8 cellular contexts compared by ENCODE assay signal in genomic region chr21:44816761-44817505, GRCh38. TPM values are rescaled to one million over a fixed set of nuclear protein-coding genes. Genes with fewer than 3 reads are reported as not detected.
DNase-seq lines count a peak whose midpoint lies in the region; ATAC-seq and TF ChIP-seq lines count a peak whose summit lies in the region.

No MANE protein-coding gene starts in this region.

- in situ Hi-C loops in GM23248 (cut with MboI), result no loop called here

- WGBS in GM23248 (ENCODE audit: low coverage in 1 of 2, low lambda C conversion rate in 2 of 2, missing lambda C conversion rate in 2 of 2), 2 experiments, result 37 to 50% methylated on average over 15 to 57 of the region's 57 CpGs
- 58% methylated on average over 57 of the region's 57 CpGs for WGBS in right cardiac atrium

- no peak for TF ChIP-seq CTCF in GM10266 (IDR thresholded peaks at IDR 0.05; ENCODE audit: control insufficient read depth, insufficient read depth, low read depth, missing control alignments)

- no peak overlapping the region for H2AFZ ChIP-seq in GM23248

- peak overlapping the region; percentile 72 for H3K4me3 Mint-ChIP-seq in activated CD4-positive, alpha-beta memory T cell treated with anti-CD3 and anti-CD28 coated beads for 36 hours
- peak overlapping the region; percentile 78 for H3K4me3 Mint-ChIP-seq in stimulated activated effector memory CD8-positive, alpha-beta T cell treated with anti-CD3 and anti-CD28 coated beads, Interleukin-12 subunit alpha, Interleukin-12 subunit beta, amount 100 ng/mL, for 72 hours

- no peaks in the 10 kb centered on the region for H3K9me2 ChIP-seq in GM23248 (ENCODE audit: insufficient read depth)

- H3K27ac ChIP-seq in GM23248 (no peak overlapping the region), right cardiac atrium (ENCODE audit: low read length) (no peak overlapping the region)

- CTCF ChIA-PET in activated CD4-positive, alpha-beta memory T cell treated with anti-CD3 and anti-CD28 coated beads for 36 hours (lab: Charles Lee), result interaction anchor here (0.6 to 1.0 kb wide), 4 partner anchors 16 to 115 kb away, joined by 3 to 11 read pairs (median 4); partner anchors contain the start of gene UBE2G2

- peak overlapping the region; percentile 33 for H3K27ac Mint-ChIP-seq in activated CD4-positive, alpha-beta memory T cell treated with anti-CD3 and anti-CD28 coated beads for 36 hours
- peak overlapping the region; percentile 75 for H3K27ac Mint-ChIP-seq in stimulated activated effector memory CD8-positive, alpha-beta T cell treated with anti-CD3 and anti-CD28 coated beads, Interleukin-12 subunit alpha, Interleukin-12 subunit beta, amount 100 ng/mL, for 72 hours

- ATAC-seq in right cardiac atrium, result peak; percentile 4 to 28
- no peak for ATAC-seq in stimulated activated effector memory CD8-positive, alpha-beta T cell treated with anti-CD3 and anti-CD28 coated beads, Interleukin-12 subunit alpha, Interleukin-12 subunit beta, amount 100 ng/mL, for 72 hours
- no peak for ATAC-seq in HG03439 (IDR thresholded peaks at IDR 0.05; ENCODE audit: unreplicated experiment)

- no peaks in the 10 kb centered on the region for H3K27me3 Mint-ChIP-seq in activated CD4-positive, alpha-beta memory T cell treated with anti-CD3 and anti-CD28 coated beads for 36 hours

- peaks cover 11% of the 10 kb centered on the region for H3K4me1 Mint-ChIP-seq in activated CD4-positive, alpha-beta memory T cell treated with anti-CD3 and anti-CD28 coated beads for 36 hours (ENCODE audit: low read depth)
- H3K4me1 Mint-ChIP-seq in stimulated activated effector memory CD8-positive, alpha-beta T cell treated with anti-CD3 and anti-CD28 coated beads, Interleukin-12 subunit alpha, Interleukin-12 subunit beta, amount 100 ng/mL, for 72 hours, result peaks cover 16% of the 10 kb centered on the region

- POLR2A ChIA-PET in activated CD4-positive, alpha-beta memory T cell treated with anti-CD3 and anti-CD28 coated beads for 36 hours (lab: Charles Lee), result interaction anchor here (0.6 to 1.1 kb wide), 2 partner anchors 16 to 57 kb away, joined by 6 to 9 read pairs; partner anchors contain the start of genes PTTG1IP and UBE2G2

- H3K27me3 ChIP-seq in GM23248 (replicated peaks; ENCODE audit: insufficient read depth), result no peaks in the 10 kb centered on the region
- H3K27me3 ChIP-seq in right cardiac atrium (ENCODE audit: control insufficient read depth, insufficient read depth), result no peaks in the 10 kb centered on the region

- no peaks in the 10 kb centered on the region for H3K36me3 ChIP-seq in GM23248 (ENCODE audit: low read depth)

- H3K4me3 ChIP-seq in GM23248, result peak overlapping the region; percentile 82
- peak overlapping the region; percentile 66 for H3K4me3 ChIP-seq in right cardiac atrium (ENCODE audit: low read length)

- H4K20me1 ChIP-seq in GM23248 (ENCODE audit: insufficient read depth), result 0 out of 2 replicates have a peak, but pooled peaks cover 4% of the 10 kb centered on the region

- peak overlapping the region; percentile 74 for H3K9ac ChIP-seq in GM23248

- H3K9me3 Mint-ChIP-seq in activated CD4-positive, alpha-beta memory T cell treated with anti-CD3 and anti-CD28 coated beads for 36 hours, result peaks cover 11% of the 10 kb centered on the region
- H3K9me3 Mint-ChIP-seq in stimulated activated effector memory CD8-positive, alpha-beta T cell treated with anti-CD3 and anti-CD28 coated beads, Interleukin-12 subunit alpha, Interleukin-12 subunit beta, amount 100 ng/mL, for 72 hours, result no peaks in the 10 kb centered on the region

- peak overlapping the region; percentile 84 for H3K4me2 ChIP-seq in GM23248 (ENCODE audit: unreplicated experiment)

- H3K4me1 ChIP-seq in GM23248 (ENCODE audit: insufficient read depth), result peaks cover 16% of the 10 kb centered on the region
- peaks cover 9% of the 10 kb centered on the region for H3K4me1 ChIP-seq in right cardiac atrium (ENCODE audit: control insufficient read depth, insufficient read depth, low read length)

- peaks cover 55% of the 10 kb centered on the region for H3K79me2 ChIP-seq in GM23248 (ENCODE audit: insufficient read depth)

- peaks cover 3% of the 10 kb centered on the region for H3K36me3 Mint-ChIP-seq in activated CD4-positive, alpha-beta memory T cell treated with anti-CD3 and anti-CD28 coated beads for 36 hours
- peaks cover 30% of the 10 kb centered on the region for H3K36me3 Mint-ChIP-seq in stimulated activated effector memory CD8-positive, alpha-beta T cell treated with anti-CD3 and anti-CD28 coated beads, Interleukin-12 subunit alpha, Interleukin-12 subunit beta, amount 100 ng/mL, for 72 hours

- no peaks in the 10 kb centered on the region for H3K9me3 ChIP-seq in GM23248 (ENCODE audit: low read depth)
- H3K9me3 ChIP-seq in right cardiac atrium (ENCODE audit: control insufficient read depth, low read length), result no peaks in the 10 kb centered on the region

- DNase-seq in GM23248 (no peak), right cardiac atrium (peak; percentile 38 to 78 (median 70)), GDM1 (lab: John Stamatoyannopoulos, UW) (no peak), GM10266 (ENCODE audit: extremely low spot score) (no peak), 8988T (no peak)
- DNase-seq in activated CD4-positive, alpha-beta memory T cell treated with anti-CD3 and anti-CD28 coated beads for 36 hours, result no peak
- no peak for DNase-seq in stimulated activated effector memory CD8-positive, alpha-beta T cell treated with anti-CD3 and anti-CD28 coated beads, Interleukin-12 subunit alpha, Interleukin-12 subunit beta, amount 100 ng/mL, for 72 hours (ENCODE audit: low spot score in 2 of 2)

- intact Hi-C loops in activated CD4-positive, alpha-beta memory T cell treated with anti-CD3 and anti-CD28 coated beads for 36 hours (cut with micrococcal nuclease), result loop anchor here (1.0 to 5.0 kb wide), 4 partner anchors 16 to 265 kb away; partner anchors contain the start of genes PTTG1IP and UBE2G2
- intact Hi-C loops in right cardiac atrium (cut with DNase I), result loop anchor here in 3 of 4 donors (5.0 kb wide), 2 partner anchors 35 to 55 kb away; partner anchors contain the start of gene PTTG1IP (in 2 of the 3)

- 0 out of 2 replicates have a peak, but pooled peaks cover 4% of the 10 kb centered on the region for H3F3A ChIP-seq in GM23248 (ENCODE audit: insufficient read depth)

RNA-seq across cellular contexts. Expression of gene SUMO3, which starts 0.9 kb away (rescaled TPM):
- 97.3 and 110 TPM in 2 replicates for total RNA-seq in GM23248 (2014; rRNA removed; shearing (Covaris generic))
- polyA plus RNA-seq in GM23248 (2016; fragmentation: Nextera tagmentation; extraction: Ambion mirVana) (178 TPM in 2 replicates), right cardiac atrium (53.3 TPM)
- 10 to 100 TPM; 77.2 to 77.6 TPM for total RNA-seq in activated CD4-positive, alpha-beta memory T cell treated with anti-CD3 and anti-CD28 coated beads for 36 hours
- total RNA-seq in right cardiac atrium, result 10 to 100 TPM; 74.4 to 87.8 (median 84.1) TPM

RNA-seq across cellular contexts. Expression of gene UBE2G2, which starts 15.3 kb away (rescaled TPM):
- 39.1 and 48.6 TPM in 2 replicates for total RNA-seq in GM23248 (2014; rRNA removed; shearing (Covaris generic))
- polyA plus RNA-seq in GM23248 (2016; fragmentation: Nextera tagmentation; extraction: Ambion mirVana) (62.3 and 64.4 TPM in 2 replicates), right cardiac atrium (39.6 TPM)
- total RNA-seq in activated CD4-positive, alpha-beta memory T cell treated with anti-CD3 and anti-CD28 coated beads for 36 hours, result 10 to 100 TPM; 87.6 to 96.0 TPM
- 10 to 100 TPM; 57.0 to 69.8 (median 64.7) TPM for total RNA-seq in right cardiac atrium

RNA-seq across cellular contexts. Expression of gene PTTG1IP, which starts 56.6 kb away (rescaled TPM):
- 680 and 814 TPM in 2 replicates for total RNA-seq in GM23248 (2014; rRNA removed; shearing (Covaris generic))
- polyA plus RNA-seq in GM23248 (2016; fragmentation: Nextera tagmentation; extraction: Ambion mirVana), result 676 and 703 TPM in 2 replicates
- 10 to 100 TPM; 43.0 to 44.4 TPM for total RNA-seq in activated CD4-positive, alpha-beta memory T cell treated with anti-CD3 and anti-CD28 coated beads for 36 hours
- 100 to 1,000 TPM; 192 to 206 (median 197) TPM for total RNA-seq in right cardiac atrium
- 172 TPM for polyA plus RNA-seq in right cardiac atrium

Comparison
In these comparisons a context has a peak if more than half of its experiments do, and no peak if none do; other contexts are left out.
1. DNase-seq: peak in right cardiac atrium (3 of 3); none in GM23248 (single experiment), activated CD4-positive, alpha-beta memory T cell treated with anti-CD3 and anti-CD28 coated beads for 36 hours (single experiment), stimulated activated effector memory CD8-positive, alpha-beta T cell treated with anti-CD3 and anti-CD28 coated beads, Interleukin-12 subunit alpha, Interleukin-12 subunit beta, amount 100 ng/mL, for 72 hours (0 of 2), GDM1 (single experiment), GM10266 (single experiment) and 8988T (single experiment).
2. ATAC-seq: peak in right cardiac atrium (2 of 2); none in stimulated activated effector memory CD8-positive, alpha-beta T cell treated with anti-CD3 and anti-CD28 coated beads, Interleukin-12 subunit alpha, Interleukin-12 subunit beta, amount 100 ng/mL, for 72 hours (single experiment) and HG03439 (single experiment).
3. RNA of gene PTTG1IP, which starts 56.6 kb away (total RNA-seq): 680 to 814 TPM in GM23248 and 192 to 206 TPM in right cardiac atrium; 43.0 to 44.4 TPM in activated CD4-positive, alpha-beta memory T cell treated with anti-CD3 and anti-CD28 coated beads for 36 hours; every median in the first group is over 4 times any median in the second.